19 cellular contexts compared by ENCODE assay signal in genomic region chr4:181194096-181194495, GRCh38.
"Had no signal": no experiment of that assay in that cellular context is flagged by ENCODE, and none has a peak within 500 bp of the region (broad histone marks: within the 10 kb centered on the region; RNA-seq: fewer than 3 reads in every experiment).

No MANE protein-coding gene starts in this region.

- H3K9ac ChIP-seq: neural progenitor cell had no signal

- H3K9me3 ChIP-seq: suprapubic skin had no signal

- H3K4me3 ChIP-seq: coronary artery, neural progenitor cell, skin epidermis, suprapubic skin had no signal

- FAIRE-seq: TTC549 had no signal

- H3K27ac ChIP-seq: coronary artery, skin epidermis, suprapubic skin had no signal

- H3K36me3 ChIP-seq: neural progenitor cell, suprapubic skin had no signal

- ATAC-seq: activated CD4-positive, alpha-beta T cell treated with anti-CD3 and anti-CD28 coated beads for 36 hours; activated CD8-positive, alpha-beta memory T cell treated with anti-CD3 and anti-CD28 coated beads, Interleukin-2, amount 10 ng/mL, durations not matched to agents 7 days and 5 days; activated T-helper 17 cell treated with anti-CD3 and anti-CD28 coated beads, Interleukin-2, amount 50 U/mL, for 72 hours; esophagus mucosa; naive thymus-derived CD4-positive, alpha-beta T cell had no signal

- H3K4me1 ChIP-seq: suprapubic skin had no signal

- H3K27me3 ChIP-seq: neural progenitor cell, suprapubic skin had no signal

- DNase-seq: activated CD4-positive, alpha-beta memory T cell treated with anti-CD3 and anti-CD28 coated beads for 36 hours; activated CD4-positive, alpha-beta T cell treated with anti-CD3 and anti-CD28 coated beads for 36 hours; activated CD8-positive, alpha-beta memory T cell treated with anti-CD3 and anti-CD28 coated beads, Interleukin-2, amount 10 ng/mL, durations not matched to agents 7 days and 5 days; activated naive CD4-positive, alpha-beta T cell treated with Interleukin-2 at 50 U/mL for 16 hours; activated naive CD8-positive, alpha-beta T cell treated with anti-CD3 and anti-CD28 coated beads, Interleukin-2, amount 10 ng/mL, durations not matched to agents 7 days and 5 days; amygdala; immature natural killer cell; mesenchymal stem cell; naive thymus-derived CD4-positive, alpha-beta T cell; stimulated activated CD4-positive, alpha-beta T cell treated with anti-CD3 and anti-CD28 coated beads, Interleukin-15, amount 100 ng/mL, for 24 hours; stimulated activated CD4-positive, alpha-beta T cell treated with anti-CD3 and anti-CD28 coated beads, Interleukin-2, amount 100 ng/mL, for 48 hours; T-helper 2 cell had no signal
